ENCODE assay signal across 8 cellular contexts in genomic region chr10:15106352-15107013, GRCh38. TPM values are rescaled to one million over a fixed set of nuclear protein-coding genes. Genes with fewer than 3 reads are reported as not detected.
A peak's percentile ranks its signal among the peaks of the same experiment; 100 is the strongest.
DNase-seq lines count a peak whose midpoint lies in the region; ATAC-seq, FAIRE-seq and TF ChIP-seq lines count a peak whose summit lies in the region.

No MANE protein-coding gene starts in this region.

- peak overlapping the region; percentile 63 for H3K27ac Mint-ChIP-seq in CD4-positive, alpha-beta T cell

- intact Hi-C loops in CD4-positive, alpha-beta T cell (cut with DNase I, micrococcal nuclease) = loop anchor here (1.0 to 10.0 kb wide), 9 partner anchors 56 to 910 kb away; partner anchors contain the start of gene FAM171A1 (in 2 of the 2)
- intact Hi-C loops in tibial artery (cut with DNase I; ENCODE audit: low total_unique reads) = no loop called here

- H3K36me3 ChIP-seq in tibial artery = peaks cover 34 to 89% (median 51%) of the 10 kb centered on the region in 3 donors

- POLR2A ChIA-PET in CD4-positive, alpha-beta T cell (lab: Charles Lee) = interaction anchor here (0.7 to 1.2 kb wide), 4 partner anchors 9 to 120 kb away, joined by 3 to 6 read pairs (median 4); partner anchors contain the start of genes NMT2 and RPP38

- no peak overlapping the region for H3K27ac ChIP-seq in CD4-positive, alpha-beta T cell (ENCODE audit: low read depth, low read length)
- no peak overlapping the region for H3K27ac ChIP-seq in HL-60 (replicated peaks)
- peak overlapping the region in 1 of 2 donors; percentile 25 for H3K27ac ChIP-seq in tibial artery

- TF ChIP-seq CTCF in CD4-positive, alpha-beta T cell (IDR thresholded peaks at IDR 0.05) = peak; percentile 94
- TF ChIP-seq CTCF in HL-60 (IDR thresholded peaks at IDR 0.05; ENCODE audit: insufficient read depth, low read length) = peak; percentile 46
- peak; percentile 89 to 90 for TF ChIP-seq CTCF in tibial artery (IDR thresholded peaks at IDR 0.05)

- H3K27me3 Mint-ChIP-seq in CD4-positive, alpha-beta T cell = no peaks in the 10 kb centered on the region

- H3K4me1 Mint-ChIP-seq in CD4-positive, alpha-beta T cell (ENCODE audit: low read depth) = peaks cover 8% of the 10 kb centered on the region

- FAIRE-seq in GM19239 (lab: Jason Lieb, UNC) (peak; percentile 92), RCC 7860 (lab: Jason Lieb, UNC) (no peak)

- no peaks in the 10 kb centered on the region for H3K27me3 ChIP-seq in CD4-positive, alpha-beta T cell (ENCODE audit: control insufficient read depth, insufficient read depth, low read length)
- H3K27me3 ChIP-seq in HL-60 (ENCODE audit: insufficient read depth, poor library complexity, severe bottlenecking) (no peaks in the 10 kb centered on the region), tibial artery (no peaks in the 10 kb centered on the region)

- no peak overlapping the region for H3K4me3 Mint-ChIP-seq in CD4-positive, alpha-beta T cell

- H3K36me3 Mint-ChIP-seq in CD4-positive, alpha-beta T cell (ENCODE audit: low read depth) = peaks cover 79% of the 10 kb centered on the region

- DNase-seq in CD4-positive, alpha-beta T cell = peak; percentile 43 to 68 (median 58)
- DNase-seq in GM19239 (ENCODE audit: insufficient read length, low spot score) (peak; percentile 32), HL-60 (ENCODE audit: low read depth in 1 of 2, low spot score in 1 of 2) (peak in 1 of 2 experiments; percentile 38), RCC 7860 (ENCODE audit: low spot score) (peak; percentile 56), activated T-helper 1 cell treated with Interleukin-2 at 50 U/mL for 16 hours (ENCODE audit: low read depth) (peak; percentile 47), fibroblast of peridontal ligament (ENCODE audit: extremely low read depth) (peak; percentile 80), nucleus accumbens (lab: John Stamatoyannopoulos, UW) (peak in 35 of 56 donors; percentile 1 to 76 (median 21)), tibial artery (peak; percentile 75 to 80)

- peaks cover 0 to 4% (median 0%) of the 10 kb centered on the region in 4 donors for H3K4me1 ChIP-seq in tibial artery

- H3K9me3 ChIP-seq in CD4-positive, alpha-beta T cell (ENCODE audit: control insufficient read depth, low read length) = no peaks in the 10 kb centered on the region
- H3K9me3 ChIP-seq in tibial artery = no peaks in the 10 kb centered on the region

- peak; percentile 96 for ATAC-seq in CD4-positive, alpha-beta T cell (ENCODE audit: poor library complexity)

- CTCF ChIA-PET in CD4-positive, alpha-beta T cell (lab: Charles Lee) = interaction anchor here (0.6 to 1.3 kb wide), 10 partner anchors 9 to 158 kb away, joined by 3 to 5 read pairs (median 3); partner anchors contain the start of genes NMT2 and RPP38

- H3K4me3 ChIP-seq in HL-60 (replicated peaks; ENCODE audit: insufficient read depth, low read length) (no peak overlapping the region), tibial artery (no peak overlapping the region)

- H3K9me3 Mint-ChIP-seq in CD4-positive, alpha-beta T cell = no peaks in the 10 kb centered on the region

RNA-seq across cellular contexts. Expression of gene RPP38, which starts 9.3 kb away (rescaled TPM):
- total RNA-seq in CD4-positive, alpha-beta T cell = 10 to 100 TPM; 12.9 to 14.9 TPM

RNA-seq across cellular contexts. Expression of gene ACBD7, which starts 17.9 kb away (rescaled TPM):
- total RNA-seq in CD4-positive, alpha-beta T cell = under 1 TPM; 0.19 to 0.47 TPM
